ENCODE assay signal across 1 cellular context in the genomic region with DNA sequence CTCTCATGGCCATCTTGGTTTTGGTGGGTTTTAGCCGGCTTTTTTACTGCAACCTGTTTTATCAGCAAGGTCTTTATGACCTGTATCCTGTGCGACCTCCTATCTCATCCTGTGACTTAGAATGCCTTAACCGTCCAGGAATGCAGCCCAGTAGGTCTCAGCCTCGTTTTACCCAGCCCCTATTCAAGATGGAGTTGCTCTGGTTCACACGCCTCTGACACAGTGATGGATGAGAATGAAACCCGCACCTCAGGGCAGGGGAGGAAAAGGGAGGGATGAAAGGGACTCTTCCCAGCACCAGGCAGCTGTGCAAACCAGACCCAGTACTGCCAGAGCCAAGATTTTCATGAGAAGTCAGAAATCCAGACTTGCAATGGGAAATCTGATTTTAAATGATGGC.
TF ChIP-seq lines count a peak whose summit lies in the region.

No MANE protein-coding gene starts in this region.

TF ChIP-seq in GM12878, 131 proteins besides CTCF, POLR2A, EP300 and RAD21:
- TF ChIP-seq, protein P1, sequence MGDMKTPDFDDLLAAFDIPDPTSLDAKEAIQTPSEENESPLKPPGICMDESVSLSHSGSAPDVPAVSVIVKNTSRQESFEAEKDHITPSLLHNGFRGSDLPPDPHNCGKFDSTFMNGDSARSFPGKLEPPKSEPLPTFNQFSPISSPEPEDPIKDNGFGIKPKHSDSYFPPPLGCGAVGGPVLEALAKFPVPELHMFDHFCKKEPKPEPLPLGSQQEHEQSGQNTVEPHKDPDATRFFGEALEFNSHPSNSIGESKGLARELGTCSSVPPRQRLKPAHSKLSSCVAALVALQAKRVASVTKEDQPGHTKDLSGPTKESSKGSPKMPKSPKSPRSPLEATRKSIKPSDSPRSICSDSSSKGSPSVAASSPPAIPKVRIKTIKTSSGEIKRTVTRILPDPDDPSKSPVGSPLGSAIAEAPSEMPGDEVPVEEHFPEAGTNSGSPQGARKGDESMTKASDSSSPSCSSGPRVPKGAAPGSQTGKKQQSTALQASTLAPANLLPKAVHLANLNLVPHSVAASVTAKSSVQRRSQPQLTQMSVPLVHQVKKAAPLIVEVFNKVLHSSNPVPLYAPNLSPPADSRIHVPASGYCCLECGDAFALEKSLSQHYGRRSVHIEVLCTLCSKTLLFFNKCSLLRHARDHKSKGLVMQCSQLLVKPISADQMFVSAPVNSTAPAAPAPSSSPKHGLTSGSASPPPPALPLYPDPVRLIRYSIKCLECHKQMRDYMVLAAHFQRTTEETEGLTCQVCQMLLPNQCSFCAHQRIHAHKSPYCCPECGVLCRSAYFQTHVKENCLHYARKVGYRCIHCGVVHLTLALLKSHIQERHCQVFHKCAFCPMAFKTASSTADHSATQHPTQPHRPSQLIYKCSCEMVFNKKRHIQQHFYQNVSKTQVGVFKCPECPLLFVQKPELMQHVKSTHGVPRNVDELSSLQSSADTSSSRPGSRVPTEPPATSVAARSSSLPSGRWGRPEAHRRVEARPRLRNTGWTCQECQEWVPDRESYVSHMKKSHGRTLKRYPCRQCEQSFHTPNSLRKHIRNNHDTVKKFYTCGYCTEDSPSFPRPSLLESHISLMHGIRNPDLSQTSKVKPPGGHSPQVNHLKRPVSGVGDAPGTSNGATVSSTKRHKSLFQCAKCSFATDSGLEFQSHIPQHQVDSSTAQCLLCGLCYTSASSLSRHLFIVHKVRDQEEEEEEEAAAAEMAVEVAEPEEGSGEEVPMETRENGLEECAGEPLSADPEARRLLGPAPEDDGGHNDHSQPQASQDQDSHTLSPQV (IDR thresholded peaks at IDR 0.05), result peak; percentile 99
- TF ChIP-seq, protein P2, sequence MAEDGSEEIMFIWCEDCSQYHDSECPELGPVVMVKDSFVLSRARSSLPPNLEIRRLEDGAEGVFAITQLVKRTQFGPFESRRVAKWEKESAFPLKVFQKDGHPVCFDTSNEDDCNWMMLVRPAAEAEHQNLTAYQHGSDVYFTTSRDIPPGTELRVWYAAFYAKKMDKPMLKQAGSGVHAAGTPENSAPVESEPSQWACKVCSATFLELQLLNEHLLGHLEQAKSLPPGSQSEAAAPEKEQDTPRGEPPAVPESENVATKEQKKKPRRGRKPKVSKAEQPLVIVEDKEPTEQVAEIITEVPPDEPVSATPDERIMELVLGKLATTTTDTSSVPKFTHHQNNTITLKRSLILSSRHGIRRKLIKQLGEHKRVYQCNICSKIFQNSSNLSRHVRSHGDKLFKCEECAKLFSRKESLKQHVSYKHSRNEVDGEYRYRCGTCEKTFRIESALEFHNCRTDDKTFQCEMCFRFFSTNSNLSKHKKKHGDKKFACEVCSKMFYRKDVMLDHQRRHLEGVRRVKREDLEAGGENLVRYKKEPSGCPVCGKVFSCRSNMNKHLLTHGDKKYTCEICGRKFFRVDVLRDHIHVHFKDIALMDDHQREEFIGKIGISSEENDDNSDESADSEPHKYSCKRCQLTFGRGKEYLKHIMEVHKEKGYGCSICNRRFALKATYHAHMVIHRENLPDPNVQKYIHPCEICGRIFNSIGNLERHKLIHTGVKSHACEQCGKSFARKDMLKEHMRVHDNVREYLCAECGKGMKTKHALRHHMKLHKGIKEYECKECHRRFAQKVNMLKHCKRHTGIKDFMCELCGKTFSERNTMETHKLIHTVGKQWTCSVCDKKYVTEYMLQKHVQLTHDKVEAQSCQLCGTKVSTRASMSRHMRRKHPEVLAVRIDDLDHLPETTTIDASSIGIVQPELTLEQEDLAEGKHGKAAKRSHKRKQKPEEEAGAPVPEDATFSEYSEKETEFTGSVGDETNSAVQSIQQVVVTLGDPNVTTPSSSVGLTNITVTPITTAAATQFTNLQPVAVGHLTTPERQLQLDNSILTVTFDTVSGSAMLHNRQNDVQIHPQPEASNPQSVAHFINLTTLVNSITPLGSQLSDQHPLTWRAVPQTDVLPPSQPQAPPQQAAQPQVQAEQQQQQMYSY (CRISPR knock-in tag; IDR thresholded peaks at IDR 0.05), result peak; percentile 91
- 0 out of 2 replicates have a peak, but pooled peaks have one; percentile 54 for TF ChIP-seq YY1 (IDR thresholded peaks at IDR 0.05; ENCODE audit: low read depth, low read length)
- TF ChIP-seq, protein P3, sequence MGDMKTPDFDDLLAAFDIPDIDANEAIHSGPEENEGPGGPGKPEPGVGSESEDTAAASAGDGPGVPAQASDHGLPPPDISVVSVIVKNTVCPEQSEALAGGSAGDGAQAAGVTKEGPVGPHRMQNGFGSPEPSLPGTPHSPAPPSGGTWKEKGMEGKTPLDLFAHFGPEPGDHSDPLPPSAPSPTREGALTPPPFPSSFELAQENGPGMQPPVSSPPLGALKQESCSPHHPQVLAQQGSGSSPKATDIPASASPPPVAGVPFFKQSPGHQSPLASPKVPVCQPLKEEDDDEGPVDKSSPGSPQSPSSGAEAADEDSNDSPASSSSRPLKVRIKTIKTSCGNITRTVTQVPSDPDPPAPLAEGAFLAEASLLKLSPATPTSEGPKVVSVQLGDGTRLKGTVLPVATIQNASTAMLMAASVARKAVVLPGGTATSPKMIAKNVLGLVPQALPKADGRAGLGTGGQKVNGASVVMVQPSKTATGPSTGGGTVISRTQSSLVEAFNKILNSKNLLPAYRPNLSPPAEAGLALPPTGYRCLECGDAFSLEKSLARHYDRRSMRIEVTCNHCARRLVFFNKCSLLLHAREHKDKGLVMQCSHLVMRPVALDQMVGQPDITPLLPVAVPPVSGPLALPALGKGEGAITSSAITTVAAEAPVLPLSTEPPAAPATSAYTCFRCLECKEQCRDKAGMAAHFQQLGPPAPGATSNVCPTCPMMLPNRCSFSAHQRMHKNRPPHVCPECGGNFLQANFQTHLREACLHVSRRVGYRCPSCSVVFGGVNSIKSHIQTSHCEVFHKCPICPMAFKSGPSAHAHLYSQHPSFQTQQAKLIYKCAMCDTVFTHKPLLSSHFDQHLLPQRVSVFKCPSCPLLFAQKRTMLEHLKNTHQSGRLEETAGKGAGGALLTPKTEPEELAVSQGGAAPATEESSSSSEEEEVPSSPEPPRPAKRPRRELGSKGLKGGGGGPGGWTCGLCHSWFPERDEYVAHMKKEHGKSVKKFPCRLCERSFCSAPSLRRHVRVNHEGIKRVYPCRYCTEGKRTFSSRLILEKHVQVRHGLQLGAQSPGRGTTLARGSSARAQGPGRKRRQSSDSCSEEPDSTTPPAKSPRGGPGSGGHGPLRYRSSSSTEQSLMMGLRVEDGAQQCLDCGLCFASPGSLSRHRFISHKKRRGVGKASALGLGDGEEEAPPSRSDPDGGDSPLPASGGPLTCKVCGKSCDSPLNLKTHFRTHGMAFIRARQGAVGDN (IDR thresholded peaks at IDR 0.05), result peak; percentile 95
- TF ChIP-seq, protein P4, sequence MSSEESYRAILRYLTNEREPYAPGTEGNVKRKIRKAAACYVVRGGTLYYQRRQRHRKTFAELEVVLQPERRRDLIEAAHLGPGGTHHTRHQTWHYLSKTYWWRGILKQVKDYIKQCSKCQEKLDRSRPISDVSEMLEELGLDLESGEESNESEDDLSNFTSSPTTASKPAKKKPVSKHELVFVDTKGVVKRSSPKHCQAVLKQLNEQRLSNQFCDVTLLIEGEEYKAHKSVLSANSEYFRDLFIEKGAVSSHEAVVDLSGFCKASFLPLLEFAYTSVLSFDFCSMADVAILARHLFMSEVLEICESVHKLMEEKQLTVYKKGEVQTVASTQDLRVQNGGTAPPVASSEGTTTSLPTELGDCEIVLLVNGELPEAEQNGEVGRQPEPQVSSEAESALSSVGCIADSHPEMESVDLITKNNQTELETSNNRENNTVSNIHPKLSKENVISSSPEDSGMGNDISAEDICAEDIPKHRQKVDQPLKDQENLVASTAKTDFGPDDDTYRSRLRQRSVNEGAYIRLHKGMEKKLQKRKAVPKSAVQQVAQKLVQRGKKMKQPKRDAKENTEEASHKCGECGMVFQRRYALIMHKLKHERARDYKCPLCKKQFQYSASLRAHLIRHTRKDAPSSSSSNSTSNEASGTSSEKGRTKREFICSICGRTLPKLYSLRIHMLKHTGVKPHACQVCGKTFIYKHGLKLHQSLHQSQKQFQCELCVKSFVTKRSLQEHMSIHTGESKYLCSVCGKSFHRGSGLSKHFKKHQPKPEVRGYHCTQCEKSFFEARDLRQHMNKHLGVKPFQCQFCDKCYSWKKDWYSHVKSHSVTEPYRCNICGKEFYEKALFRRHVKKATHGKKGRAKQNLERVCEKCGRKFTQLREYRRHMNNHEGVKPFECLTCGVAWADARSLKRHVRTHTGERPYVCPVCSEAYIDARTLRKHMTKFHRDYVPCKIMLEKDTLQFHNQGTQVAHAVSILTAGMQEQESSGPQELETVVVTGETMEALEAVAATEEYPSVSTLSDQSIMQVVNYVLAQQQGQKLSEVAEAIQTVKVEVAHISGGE (CRISPR knock-in tag; IDR thresholded peaks at IDR 0.05), result peak; percentile 56
- TF ChIP-seq, protein P5, sequence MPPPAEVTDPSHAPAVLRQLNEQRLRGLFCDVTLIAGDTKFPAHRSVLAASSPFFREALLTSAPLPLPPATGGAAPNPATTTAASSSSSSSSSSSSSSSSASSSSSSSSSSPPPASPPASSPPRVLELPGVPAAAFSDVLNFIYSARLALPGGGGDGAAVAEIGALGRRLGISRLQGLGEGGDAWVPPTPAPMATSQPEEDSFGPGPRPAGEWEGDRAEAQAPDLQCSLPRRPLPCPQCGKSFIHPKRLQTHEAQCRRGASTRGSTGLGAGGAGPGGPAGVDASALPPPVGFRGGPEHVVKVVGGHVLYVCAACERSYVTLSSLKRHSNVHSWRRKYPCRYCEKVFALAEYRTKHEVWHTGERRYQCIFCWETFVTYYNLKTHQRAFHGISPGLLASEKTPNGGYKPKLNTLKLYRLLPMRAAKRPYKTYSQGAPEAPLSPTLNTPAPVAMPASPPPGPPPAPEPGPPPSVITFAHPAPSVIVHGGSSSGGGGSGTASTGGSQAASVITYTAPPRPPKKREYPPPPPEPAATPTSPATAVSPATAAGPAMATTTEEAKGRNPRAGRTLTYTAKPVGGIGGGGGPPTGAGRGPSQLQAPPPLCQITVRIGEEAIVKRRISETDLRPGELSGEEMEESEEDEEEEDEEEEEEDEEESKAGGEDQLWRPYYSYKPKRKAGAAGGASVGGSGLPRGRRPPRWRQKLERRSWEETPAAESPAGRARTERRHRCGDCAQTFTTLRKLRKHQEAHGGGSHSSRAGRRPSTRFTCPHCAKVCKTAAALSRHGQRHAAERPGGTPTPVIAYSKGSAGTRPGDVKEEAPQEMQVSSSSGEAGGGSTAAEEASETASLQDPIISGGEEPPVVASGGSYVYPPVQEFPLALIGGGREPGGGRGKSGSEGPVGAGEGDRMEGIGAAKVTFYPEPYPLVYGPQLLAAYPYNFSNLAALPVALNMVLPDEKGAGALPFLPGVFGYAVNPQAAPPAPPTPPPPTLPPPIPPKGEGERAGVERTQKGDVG (CRISPR knock-in tag; IDR thresholded peaks at IDR 0.05), result peak; percentile 97
